Comparison of ENCODE assay signal across 9 cellular contexts in genomic region chr12:87274594-87275245, GRCh38.
DNase-seq lines count a peak whose midpoint lies in the region; ATAC-seq and TF ChIP-seq lines count a peak whose summit lies in the region.
"Had no signal": no experiment of that assay in that cellular context is flagged by ENCODE, and none has a peak within 500 bp of the region (broad histone marks: within the 10 kb centered on the region; RNA-seq: fewer than 3 reads in every experiment).

No MANE protein-coding gene starts in this region.

- no peaks in the 10 kb centered on the region for H3F3A ChIP-seq in PC-3 (ENCODE audit: low read length, unreplicated experiment)

- H3K9me2 ChIP-seq in PC-3 (replicated peaks; ENCODE audit: low read length), result no peaks in the 10 kb centered on the region
- no peaks in the 10 kb centered on the region for H3K9me2 ChIP-seq in hepatocyte (replicated peaks; ENCODE audit: insufficient read depth)

- peak; percentile 74 for ATAC-seq in HG02610 (IDR thresholded peaks at IDR 0.05; ENCODE audit: unreplicated experiment)
- peak; percentile 77 for ATAC-seq in PC-3
- no peak for ATAC-seq in activated CD8-positive, alpha-beta memory T cell treated with anti-CD3 and anti-CD28 coated beads, Interleukin-2, amount 10 ng/mL, durations not matched to agents 7 days and 5 days

- no peak overlapping the region for H3K9ac ChIP-seq in PC-3 (ENCODE audit: low read length)
- H3K9ac ChIP-seq: BLaER1 had no signal

- in situ Hi-C loops in GM13976 (cut with MboI; ENCODE audit: low sequenced_read_pairs, unreplicated experiment), result no loop called here

- H3K4me1 Mint-ChIP-seq in activated CD8-positive, alpha-beta memory T cell treated with anti-CD3 and anti-CD28 coated beads, Interleukin-2, amount 10 ng/mL, durations not matched to agents 7 days and 5 days, result no peaks in the 10 kb centered on the region

- TF ChIP-seq CTCF in PC-3 (conservative IDR thresholded peaks at IDR 0.05; ENCODE audit: low read depth, low read length) (peak; percentile 80), hepatocyte (IDR thresholded peaks at IDR 0.05; ENCODE audit: poor library complexity) (peak; percentile 48), GM13976 (IDR thresholded peaks at IDR 0.05; ENCODE audit: borderline replicate concordance, control extremely low read depth, extremely low read depth, insufficient read depth, missing control alignments) (no peak)

- no peaks in the 10 kb centered on the region for H3K36me3 Mint-ChIP-seq in activated CD8-positive, alpha-beta memory T cell treated with anti-CD3 and anti-CD28 coated beads, Interleukin-2, amount 10 ng/mL, durations not matched to agents 7 days and 5 days

- H3K4me3 ChIP-seq in PC-3 (ENCODE audit: low read length) (no peak overlapping the region), hepatocyte (no peak overlapping the region)
- H3K4me3 ChIP-seq: BLaER1 had no signal

- H3K27me3 Mint-ChIP-seq in activated CD8-positive, alpha-beta memory T cell treated with anti-CD3 and anti-CD28 coated beads, Interleukin-2, amount 10 ng/mL, durations not matched to agents 7 days and 5 days, result no peaks in the 10 kb centered on the region

- H3K9me3 Mint-ChIP-seq in activated CD8-positive, alpha-beta memory T cell treated with anti-CD3 and anti-CD28 coated beads, Interleukin-2, amount 10 ng/mL, durations not matched to agents 7 days and 5 days (ENCODE audit: low read depth), result peaks cover 2% of the 10 kb centered on the region

- H3K27ac ChIP-seq in PC-3 (ENCODE audit: low read length) (no peak overlapping the region), hepatocyte (no peak overlapping the region)
- H3K27ac ChIP-seq: BLaER1 had no signal

- CTCF ChIA-PET in PC-3 (lab: Charles Lee), result no interaction called here
- CTCF ChIA-PET in activated CD8-positive, alpha-beta memory T cell treated with anti-CD3 and anti-CD28 coated beads, Interleukin-2, amount 10 ng/mL, durations not matched to agents 7 days and 5 days (lab: Charles Lee), result no interaction called here

- no peak overlapping the region for H3K4me2 ChIP-seq in PC-3 (ENCODE audit: low read length)
- no peak overlapping the region for H3K4me2 ChIP-seq in hepatocyte
- H3K4me2 ChIP-seq: BLaER1 had no signal

- H2AFZ ChIP-seq in PC-3 (ENCODE audit: low read length) (no peak overlapping the region), hepatocyte (no peak overlapping the region)

- no TSS peak for BruUV-seq in PC-3 (replicated peaks; lab: Mats Ljungman, UMichigan)

- H3K4me1 ChIP-seq in PC-3 (ENCODE audit: insufficient read depth, low read length) (peaks cover 8% of the 10 kb centered on the region), hepatocyte (ENCODE audit: insufficient read depth) (no peaks in the 10 kb centered on the region)
- H3K4me1 ChIP-seq: BLaER1 had no signal

- POLR2A ChIA-PET in PC-3 (lab: Charles Lee; ENCODE audit: unreplicated experiment), result no interaction called here

- H3K79me2 ChIP-seq in PC-3 (ENCODE audit: low read length), result no peaks in the 10 kb centered on the region
- H3K79me2 ChIP-seq in hepatocyte, result no peaks in the 10 kb centered on the region

- intact Hi-C loops in PC-3 (cut with micrococcal nuclease), result loop anchor here (5.0 kb wide), 1 partner anchor 38 kb away; no protein-coding TSS in a partner anchor

- no peaks in the 10 kb centered on the region for H3K9me3 ChIP-seq in PC-3 (ENCODE audit: low read length)
- H3K9me3 ChIP-seq in hepatocyte (ENCODE audit: low read depth), result no peaks in the 10 kb centered on the region
- H3K9me3 ChIP-seq: BLaER1 had no signal

- no peaks in the 10 kb centered on the region for H3K36me3 ChIP-seq in PC-3 (ENCODE audit: low read depth, low read length)
- H3K36me3 ChIP-seq in hepatocyte (replicated peaks; ENCODE audit: insufficient read depth, low read depth), result no peaks in the 10 kb centered on the region
- H3K36me3 ChIP-seq: BLaER1 had no signal

- H3K27me3 ChIP-seq in PC-3 (ENCODE audit: low read length) (no peaks in the 10 kb centered on the region), hepatocyte (no peaks in the 10 kb centered on the region)
- H3K27me3 ChIP-seq: BLaER1 had no signal

- peak in 2 of 3 experiments; percentile 23 to 47 for DNase-seq in NCI-H1417 (lab: John Stamatoyannopoulos, UW)
- no peak for DNase-seq in NCI-H1417 treated with DMSO at 0.1 percent for 48 hours (lab: John Stamatoyannopoulos, UW)
- peak; percentile 50 for DNase-seq in PC-3
- peak; percentile 48 for DNase-seq in hepatocyte (ENCODE audit: low spot score)
- no peak for DNase-seq in SKM-1 (lab: John Stamatoyannopoulos, UW; ENCODE audit: unreplicated experiment)
- no peak for DNase-seq in GM13976 (ENCODE audit: low spot score)
- no peak for DNase-seq in activated CD8-positive, alpha-beta memory T cell treated with anti-CD3 and anti-CD28 coated beads, Interleukin-2, amount 10 ng/mL, durations not matched to agents 7 days and 5 days

- H3K27ac Mint-ChIP-seq in activated CD8-positive, alpha-beta memory T cell treated with anti-CD3 and anti-CD28 coated beads, Interleukin-2, amount 10 ng/mL, durations not matched to agents 7 days and 5 days, result no peak overlapping the region

- no peak overlapping the region for H3K4me3 Mint-ChIP-seq in activated CD8-positive, alpha-beta memory T cell treated with anti-CD3 and anti-CD28 coated beads, Interleukin-2, amount 10 ng/mL, durations not matched to agents 7 days and 5 days

- H4K20me1 ChIP-seq in PC-3 (ENCODE audit: low read length) (no peaks in the 10 kb centered on the region), hepatocyte (ENCODE audit: insufficient read depth, poor library complexity, severe bottlenecking) (no peaks in the 10 kb centered on the region)
- H4K20me1 ChIP-seq: BLaER1 had no signal

- WGBS in hepatocyte (ENCODE audit: low lambda C conversion rate, missing lambda C conversion rate), result 62% methylated on average over 4 of the region's 4 CpGs

Comparison
In these comparisons a context has a peak if more than half of its experiments do, and no peak if none do; other contexts are left out.
1. DNase-seq: peak in NCI-H1417 (2 of 3), PC-3 (single experiment) and hepatocyte (single experiment); none in NCI-H1417 treated with DMSO at 0.1 percent for 48 hours (single experiment), SKM-1 (single experiment), GM13976 (single experiment) and activated CD8-positive, alpha-beta memory T cell treated with anti-CD3 and anti-CD28 coated beads, Interleukin-2, amount 10 ng/mL, durations not matched to agents 7 days and 5 days (single experiment).